Comparison of ENCODE assay signal across 15 cellular contexts in the genomic region with DNA sequence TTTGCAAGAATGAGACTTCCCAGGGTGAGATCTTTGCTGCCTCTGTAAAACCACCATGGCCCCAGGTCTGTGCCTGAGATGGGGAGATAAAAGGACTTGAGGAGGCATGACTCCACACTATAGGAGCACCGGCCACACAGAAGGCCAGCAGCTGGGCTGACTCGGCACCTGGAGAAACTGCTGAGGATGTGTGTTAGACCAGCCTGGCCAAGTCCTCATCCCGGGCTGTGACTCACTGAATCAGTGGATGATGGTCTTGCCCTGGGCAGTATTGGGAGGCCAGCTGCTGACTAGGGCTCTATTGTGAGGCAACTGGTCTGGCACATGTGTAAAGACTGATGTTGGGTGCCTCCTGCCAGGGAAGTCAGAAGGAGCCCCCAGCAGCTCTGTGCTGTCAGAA.
DNase-seq lines count a peak whose midpoint lies in the region; ATAC-seq and TF ChIP-seq lines count a peak whose summit lies in the region.
"Had no signal": no experiment of that assay in that cellular context is flagged by ENCODE, and none has a peak within 500 bp of the region (broad histone marks: within the 10 kb centered on the region; RNA-seq: fewer than 3 reads in every experiment).

No MANE protein-coding gene starts in this region.

- no peak overlapping the region for H2AFZ ChIP-seq in IMR-90 (replicated peaks; ENCODE audit: low read length, poor library complexity)

- H2BK120ac ChIP-seq in IMR-90 (ENCODE audit: low read depth, low read length), result no peak overlapping the region

- H3K56ac ChIP-seq in IMR-90 (ENCODE audit: extremely low read depth, insufficient read depth, low read length), result no peak overlapping the region

- peak; percentile 76 for ATAC-seq in IMR-90 (ENCODE audit: low read depth)
- ATAC-seq in natural killer cell treated with Interleukin-12 subunit alpha and Interleukin-12 subunit beta and Interleukin-15 and Interleukin-18, amount 100 ng/mL, for 72 hours, result no peak
- ATAC-seq: WTC11 had no signal

- H3K4me2 ChIP-seq in IMR-90 (ENCODE audit: low read depth, low read length), result no peak overlapping the region

- H3K23ac ChIP-seq in IMR-90 (ENCODE audit: low read depth, low read length), result no peak overlapping the region

- no peaks in the 10 kb centered on the region for H3K4me1 Mint-ChIP-seq in natural killer cell treated with Interleukin-12 subunit alpha and Interleukin-12 subunit beta and Interleukin-15 and Interleukin-18, amount 100 ng/mL, for 72 hours (ENCODE audit: low read depth in 2 of 2)

- no peak overlapping the region for H3K4ac ChIP-seq in IMR-90 (ENCODE audit: low read depth, low read length)

- H2AK5ac ChIP-seq in IMR-90 (ENCODE audit: low read depth, low read length), result no peak overlapping the region

- no peaks in the 10 kb centered on the region for H3K79me1 ChIP-seq in IMR-90 (ENCODE audit: low read depth in 1 of 2, low read length in 2 of 2)

- no peak for TF ChIP-seq CTCF in AG09309 (IDR thresholded peaks at IDR 0.05; ENCODE audit: control insufficient read depth, insufficient read depth, low read depth, low read length, missing control alignments)
- no peak for TF ChIP-seq CTCF in IMR-90 (conservative IDR thresholded peaks at IDR 0.05; ENCODE audit: low read depth, low read length)
- no peak for TF ChIP-seq CTCF in breast epithelium (IDR thresholded peaks at IDR 0.05)
- no peak for TF ChIP-seq CTCF in Peyer's patch (IDR thresholded peaks at IDR 0.05)

- POLR2A ChIA-PET in IMR-90 (lab: Charles Lee; ENCODE audit: unreplicated experiment), result no interaction called here

- no peak overlapping the region for H2AK9ac ChIP-seq in IMR-90 (replicated peaks; ENCODE audit: low read depth, low read length, poor library complexity)

- H3K27ac Mint-ChIP-seq in natural killer cell treated with Interleukin-12 subunit alpha and Interleukin-12 subunit beta and Interleukin-15 and Interleukin-18, amount 100 ng/mL, for 72 hours, result no peak overlapping the region
- H3K27ac Mint-ChIP-seq: endodermal cell, type B pancreatic cell, WTC11 had no signal

- in situ Hi-C loops in IMR-90 (cut with MboI; ENCODE audit: low sequenced_read_pairs), result loop anchor here (5.0 to 25.0 kb wide), 3 partner anchors 285 to 1092 kb away; no protein-coding TSS in a partner anchor

- no peak overlapping the region for H3K14ac ChIP-seq in IMR-90 (replicated peaks; ENCODE audit: low read depth, low read length)

- H3K4me3 ChIP-seq in AG09309 (ENCODE audit: control insufficient read depth, low read depth, low read length) (no peak overlapping the region), IMR-90 (ENCODE audit: insufficient read depth, low read depth, low read length) (no peak overlapping the region), breast epithelium (no peak overlapping the region), Peyer's patch (no peak overlapping the region)
- H3K4me3 ChIP-seq: SK-N-MC had no signal

- CTCF ChIA-PET in IMR-90 (lab: Yijun Ruan, JAX), result interaction anchor here (0.8 to 1.5 kb wide), 2 partner anchors 592 to 1104 kb away, joined by 3 read pairs; no protein-coding TSS in a partner anchor

- H4K5ac ChIP-seq in IMR-90 (ENCODE audit: low read depth, low read length), result no peak overlapping the region

- H3K9me3 ChIP-seq in IMR-90 (ENCODE audit: control insufficient read depth, insufficient read depth, low read length) (no peaks in the 10 kb centered on the region), breast epithelium (no peaks in the 10 kb centered on the region), Peyer's patch (no peaks in the 10 kb centered on the region)

- peaks cover 0 to 19% of the 10 kb centered on the region in 2 donors for H3K27me3 Mint-ChIP-seq in natural killer cell treated with Interleukin-12 subunit alpha and Interleukin-12 subunit beta and Interleukin-15 and Interleukin-18, amount 100 ng/mL, for 72 hours

- DNase-seq in AG09309 (ENCODE audit: low read depth) (peak; percentile 24), IMR-90 (peak; percentile 76), breast epithelium (ENCODE audit: low spot score in 2 of 2) (peak; percentile 21 to 62), islet precursor cell (peak; percentile 92), Peyer's patch (no peak), NCI-H2081 (lab: John Stamatoyannopoulos, UW) (no peak), NCI-H1694 (lab: John Stamatoyannopoulos, UW) (no peak)
- DNase-seq in natural killer cell treated with Interleukin-12 subunit alpha and Interleukin-12 subunit beta and Interleukin-15 and Interleukin-18, amount 100 ng/mL, for 72 hours (ENCODE audit: low spot score), result no peak
- DNase-seq: endodermal cell, GF-D8, NCI-H1048, NCI-H526 treated with DMSO at 0.1 percent for 48 hours had no signal

- no peaks in the 10 kb centered on the region for H3K9me1 ChIP-seq in IMR-90 (ENCODE audit: insufficient read depth, low read length)

- no peak overlapping the region for H3K18ac ChIP-seq in IMR-90 (ENCODE audit: low read depth, low read length)

- dilution Hi-C loops in IMR-90 (cut with HindIII; ENCODE audit: low sequenced_read_pairs, unreplicated experiment), result no loop called here

- no peaks in the 10 kb centered on the region for H4K20me1 ChIP-seq in IMR-90 (ENCODE audit: insufficient read depth, low read length)

- H3K36me3 Mint-ChIP-seq in natural killer cell treated with Interleukin-12 subunit alpha and Interleukin-12 subunit beta and Interleukin-15 and Interleukin-18, amount 100 ng/mL, for 72 hours, result no peaks in the 10 kb centered on the region
- H3K36me3 Mint-ChIP-seq: type B pancreatic cell, WTC11 had no signal

- no peak overlapping the region for H4K8ac ChIP-seq in IMR-90 (ENCODE audit: low read depth in 2 of 2, low read length in 2 of 2)

- no peak for TF ChIP-seq RAD21 in IMR-90 (IDR thresholded peaks at IDR 0.05; ENCODE audit: low read length)

- BruUV-seq in IMR-90 (replicated peaks; lab: Mats Ljungman, UMichigan), result no TSS peak

- H2BK5ac ChIP-seq in IMR-90 (ENCODE audit: low read depth, low read length, poor library complexity, severe bottlenecking), result no peak overlapping the region

- H3K27me3 ChIP-seq in IMR-90 (ENCODE audit: control insufficient read depth, insufficient read depth, low read length) (peaks cover 3% of the 10 kb centered on the region), breast epithelium (no peaks in the 10 kb centered on the region), Peyer's patch (no peaks in the 10 kb centered on the region)

- H3K9ac ChIP-seq in IMR-90 (ENCODE audit: low read depth, low read length), result no peak overlapping the region

- H3K4me1 ChIP-seq in IMR-90 (ENCODE audit: control insufficient read depth, insufficient read depth, low read length), result no peaks in the 10 kb centered on the region; the same call in 1 of the 2 replicates
- no peaks in the 10 kb centered on the region for H3K4me1 ChIP-seq in breast epithelium
- no peaks in the 10 kb centered on the region for H3K4me1 ChIP-seq in Peyer's patch

- no peak overlapping the region for H3K4me3 Mint-ChIP-seq in natural killer cell treated with Interleukin-12 subunit alpha and Interleukin-12 subunit beta and Interleukin-15 and Interleukin-18, amount 100 ng/mL, for 72 hours
- H3K4me3 Mint-ChIP-seq: endodermal cell, type B pancreatic cell, WTC11 had no signal

- H3K36me3 ChIP-seq in IMR-90 (ENCODE audit: control insufficient read depth, insufficient read depth, low read length) (no peaks in the 10 kb centered on the region), breast epithelium (no peaks in the 10 kb centered on the region), Peyer's patch (no peaks in the 10 kb centered on the region)

- TF ChIP-seq POLR2A in IMR-90 (IDR thresholded peaks at IDR 0.05; ENCODE audit: low read depth, low read length) (no peak), breast epithelium (IDR thresholded peaks at IDR 0.05) (no peak), Peyer's patch (IDR thresholded peaks at IDR 0.05) (no peak)

- H2BK20ac ChIP-seq in IMR-90 (ENCODE audit: low read depth, low read length), result no peak overlapping the region

- H3K27ac ChIP-seq in IMR-90 (ENCODE audit: insufficient read depth, low read length) (no peak overlapping the region), breast epithelium (no peak overlapping the region), Peyer's patch (no peak overlapping the region)
- H3K27ac ChIP-seq: SK-N-MC had no signal

- WGBS in IMR-90 (ENCODE audit: extremely low coverage in 2 of 2, insufficient read length in 1 of 2), 2 experiments, result 65% methylated on average over 2 of the region's 3 CpGs; no CpG with 5 or more reads in 1 of the 2 experiments

- H4K91ac ChIP-seq in IMR-90 (ENCODE audit: insufficient read depth, low read depth, low read length), result no peak overlapping the region

- intact Hi-C loops in IMR-90 (cut with micrococcal nuclease), result loop anchor here (5.0 to 10.0 kb wide), 5 partner anchors 427 to 1147 kb away; no protein-coding TSS in a partner anchor
- intact Hi-C loops in breast epithelium (cut with DNase I; ENCODE audit: low total_unique reads), result loop anchor here (10.0 kb wide), 1 partner anchor 865 kb away; no protein-coding TSS in a partner anchor

- no peak overlapping the region for H2BK15ac ChIP-seq in IMR-90 (ENCODE audit: low read depth, low read length)

- no peaks in the 10 kb centered on the region for H3K9me3 Mint-ChIP-seq in natural killer cell treated with Interleukin-12 subunit alpha and Interleukin-12 subunit beta and Interleukin-15 and Interleukin-18, amount 100 ng/mL, for 72 hours
- H3K9me3 Mint-ChIP-seq: endodermal cell, type B pancreatic cell, WTC11 had no signal

TF ChIP-seq in IMR-90, 13 proteins besides CTCF, POLR2A, EP300 and RAD21 (continues in another document):
- TF ChIP-seq RFX5 (IDR thresholded peaks at IDR 0.05; ENCODE audit: low read depth, low read length), result no peak
- no peak for TF ChIP-seq CHD1 (IDR thresholded peaks at IDR 0.05; ENCODE audit: low read depth, low read length)
- TF ChIP-seq MAZ (IDR thresholded peaks at IDR 0.05; ENCODE audit: borderline replicate concordance, low read depth, low read length), result no peak
- peak; percentile 9; the same call in 1 of the 2 replicates for TF ChIP-seq NFE2L2 (IDR thresholded peaks at IDR 0.05; ENCODE audit: low read depth, low read length)
- TF ChIP-seq FOS (IDR thresholded peaks at IDR 0.05; ENCODE audit: low read depth, low read length), result no peak
- TF ChIP-seq CEBPB (IDR thresholded peaks at IDR 0.05; ENCODE audit: low read depth, low read length), result peak; percentile 10; the same call in 1 of the 2 replicates
- no peak for TF ChIP-seq SMC3 (IDR thresholded peaks at IDR 0.05; ENCODE audit: low read depth, low read length)
- peak; percentile 62 for TF ChIP-seq MAFK (IDR thresholded peaks at IDR 0.05; ENCODE audit: low read depth, low read length)
- no peak for TF ChIP-seq USF2 (IDR thresholded peaks at IDR 0.05; ENCODE audit: low read depth, low read length)
- TF ChIP-seq BHLHE40 (IDR thresholded peaks at IDR 0.05; ENCODE audit: low read depth, low read length), result no peak

Comparison
In these comparisons a context has a peak if more than half of its experiments do, and no peak if none do; other contexts are left out.
1. DNase-seq: peak in AG09309 (single experiment), IMR-90 (single experiment), breast epithelium (2 of 2) and islet precursor cell (single experiment); none in natural killer cell treated with Interleukin-12 subunit alpha and Interleukin-12 subunit beta and Interleukin-15 and Interleukin-18, amount 100 ng/mL, for 72 hours (single experiment), Peyer's patch (0 of 3), NCI-H2081 (0 of 2) and NCI-H1694 (single experiment).